22 cellular contexts compared by ENCODE assay signal in genomic region chr17:57158795-57159194, GRCh38.
"Had no signal": no experiment of that assay in that cellular context is flagged by ENCODE, and none has a peak within 500 bp of the region (broad histone marks: within the 10 kb centered on the region; RNA-seq: fewer than 3 reads in every experiment).

No MANE protein-coding gene starts in this region.

- H3K4me3 ChIP-seq: cardiac muscle cell, MG63, Peyer's patch had no signal

- H3K36me3 ChIP-seq: brain microvascular endothelial cell, cardiac muscle cell, MG63, Peyer's patch had no signal

- H3K27ac Mint-ChIP-seq: activated naive CD4-positive, alpha-beta T cell treated with anti-CD3 and anti-CD28 coated beads for 36 hours; activated naive CD8-positive, alpha-beta T cell; T-helper 1 cell treated with Interleukin-12 subunit alpha and Interleukin-12 subunit beta and Interleukin-4 antibody, amounts not matched to agents 30 μg/mL and 1 μg/mL, for 36 hours had no signal

- DNase-seq: activated CD4-positive, alpha-beta T cell treated with anti-CD3 and anti-CD28 coated beads for 48 hours; activated CD4-positive, alpha-beta T cell treated with anti-CD3 and anti-CD28 coated beads, Interleukin-2, amount 50 U/mL, for 4 hours; activated CD8-positive, alpha-beta memory T cell treated with anti-CD3 and anti-CD28 coated beads for 24 hours; activated effector memory CD4-positive, alpha-beta T cell treated with anti-CD3 and anti-CD28 coated beads, Interleukin-2, amount 50 U/mL, for 16 hours; activated naive CD4-positive, alpha-beta T cell treated with anti-CD3 and anti-CD28 coated beads for 36 hours; activated T-cell treated with anti-CD3 and anti-CD28 coated beads, Interleukin-2, amount 50 U/mL, for 4 hours; amygdala; brain microvascular endothelial cell; MG63; NCI-H1105; NCI-H1436; NCI-H1694 treated with DMSO at 0.1 percent for 48 hours; NCI-H2029 treated with DMSO at 0.1 percent for 48 hours; NCI-H510A treated with DMSO at 0.1 percent for 48 hours; NK-92 treated with Interleukin-12 subunit alpha and Interleukin-12 subunit beta, amount 100 ng/mL, for 24 hours; Peyer's patch; SHP77 had no signal

- H3K27ac ChIP-seq: brain microvascular endothelial cell, cardiac muscle cell, Peyer's patch, RWPE1 had no signal

- H3K9me3 ChIP-seq: MG63, Peyer's patch had no signal

- ATAC-seq: activated CD4-positive, CD25-positive, alpha-beta regulatory T cell treated with anti-CD3 and anti-CD28 coated beads, Interleukin-2, amount 50 U/mL, for 24 hours; activated T-cell treated with anti-CD3 and anti-CD28 coated beads, Interleukin-2, amount 50 U/mL, for 4 hours had no signal

- H3K4me3 Mint-ChIP-seq: activated naive CD4-positive, alpha-beta T cell treated with anti-CD3 and anti-CD28 coated beads for 36 hours; activated naive CD8-positive, alpha-beta T cell; activated T-cell treated with anti-CD3 and anti-CD28 coated beads, Interleukin-2, amount 50 U/mL, for 4 hours; T-helper 1 cell treated with Interleukin-12 subunit alpha and Interleukin-12 subunit beta and Interleukin-4 antibody, amounts not matched to agents 30 μg/mL and 1 μg/mL, for 36 hours had no signal

- H3K4me1 ChIP-seq: Peyer's patch had no signal

- H3K27me3 ChIP-seq: brain microvascular endothelial cell, cardiac muscle cell, MG63, Peyer's patch had no signal

- H3K9me3 Mint-ChIP-seq: activated naive CD4-positive, alpha-beta T cell treated with anti-CD3 and anti-CD28 coated beads for 36 hours; activated T-cell treated with anti-CD3 and anti-CD28 coated beads, Interleukin-2, amount 50 U/mL, for 4 hours; T-helper 1 cell treated with Interleukin-12 subunit alpha and Interleukin-12 subunit beta and Interleukin-4 antibody, amounts not matched to agents 30 μg/mL and 1 μg/mL, for 36 hours had no signal

- H3K27me3 Mint-ChIP-seq: activated naive CD8-positive, alpha-beta T cell had no signal
